15 cellular contexts compared by ENCODE assay signal in the genomic region with DNA sequence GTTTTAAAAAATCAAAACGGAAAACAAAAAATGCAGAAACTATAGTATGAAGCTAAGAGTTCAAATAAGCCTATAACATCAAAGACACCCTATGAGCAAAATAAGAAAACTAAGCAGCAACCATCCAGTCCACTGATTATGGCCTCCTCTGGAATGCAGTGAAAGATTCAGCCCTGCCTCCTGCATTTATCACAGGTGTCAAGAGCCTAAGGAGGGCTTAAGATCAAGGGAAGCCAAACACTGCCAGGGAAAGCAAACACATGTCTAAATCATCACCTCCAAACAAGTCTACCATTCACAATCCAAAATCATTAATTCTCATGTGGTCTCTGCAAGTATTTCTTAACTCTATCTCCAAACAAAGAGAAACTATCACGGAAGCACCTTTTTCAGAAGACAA. TPM values are rescaled to one million over a fixed set of nuclear protein-coding genes. Genes with fewer than 3 reads are reported as not detected.
DNase-seq lines count a peak whose midpoint lies in the region; ATAC-seq and TF ChIP-seq lines count a peak whose summit lies in the region.
"Had no signal": no experiment of that assay in that cellular context is flagged by ENCODE, and none has a peak within 500 bp of the region (broad histone marks: within the 10 kb centered on the region; RNA-seq: fewer than 3 reads in every experiment).

No MANE protein-coding gene starts in this region.

- H3K36me3 Mint-ChIP-seq in activated CD4-positive, alpha-beta memory T cell treated with anti-CD3 and anti-CD28 coated beads for 36 hours = peaks cover 38% of the 10 kb centered on the region
- H3K36me3 Mint-ChIP-seq in activated CD4-positive, alpha-beta memory T cell treated with anti-CD3 and anti-CD28 coated beads, Interleukin-2, amount 10 ng/mL, durations not matched to agents 7 days and 5 days (ENCODE audit: low read depth) = peaks cover 72% of the 10 kb centered on the region
- H3K36me3 Mint-ChIP-seq in chondrocyte (ENCODE audit: low read depth) = peaks cover 36% of the 10 kb centered on the region
- peaks cover 35% of the 10 kb centered on the region for H3K36me3 Mint-ChIP-seq in progenitor cell of endocrine pancreas (ENCODE audit: insufficient read depth)

- H3K4me1 Mint-ChIP-seq in activated CD4-positive, alpha-beta memory T cell treated with anti-CD3 and anti-CD28 coated beads for 36 hours (ENCODE audit: low read depth) = no peaks in the 10 kb centered on the region
- H3K4me1 Mint-ChIP-seq in activated CD4-positive, alpha-beta memory T cell treated with anti-CD3 and anti-CD28 coated beads, Interleukin-2, amount 10 ng/mL, durations not matched to agents 7 days and 5 days = no peaks in the 10 kb centered on the region
- H3K4me1 Mint-ChIP-seq in chondrocyte (ENCODE audit: low read depth) (no peaks in the 10 kb centered on the region), progenitor cell of endocrine pancreas (ENCODE audit: low read depth) (peaks cover 22% of the 10 kb centered on the region)

- H3K27ac Mint-ChIP-seq in activated CD4-positive, alpha-beta memory T cell treated with anti-CD3 and anti-CD28 coated beads for 36 hours = peak overlapping the region; percentile 46
- H3K27ac Mint-ChIP-seq in activated CD4-positive, alpha-beta memory T cell treated with anti-CD3 and anti-CD28 coated beads, Interleukin-2, amount 10 ng/mL, durations not matched to agents 7 days and 5 days = no peak overlapping the region
- H3K27ac Mint-ChIP-seq in chondrocyte (ENCODE audit: unreplicated experiment) (peak overlapping the region; percentile 55), progenitor cell of endocrine pancreas (peak overlapping the region; percentile 88)

- H3K27me3 ChIP-seq in left lung = no peaks in the 10 kb centered on the region
- H3K27me3 ChIP-seq: BLaER1 had no signal

- CTCF ChIA-PET in activated CD4-positive, alpha-beta memory T cell treated with anti-CD3 and anti-CD28 coated beads for 36 hours (lab: Charles Lee) = interaction anchor here (0.7 to 1.2 kb wide), 3 partner anchors 8 to 54 kb away, joined by 3 read pairs; no protein-coding TSS in a partner anchor
- CTCF ChIA-PET in activated CD4-positive, alpha-beta memory T cell treated with anti-CD3 and anti-CD28 coated beads, Interleukin-2, amount 10 ng/mL, durations not matched to agents 7 days and 5 days (lab: Charles Lee) = interaction anchor here (0.6 to 1.5 kb wide), 3 partner anchors 23 to 151 kb away, joined by 3 to 5 read pairs (median 4); no protein-coding TSS in a partner anchor
- CTCF ChIA-PET in RWPE1 (lab: Yijun Ruan, JAX) = no interaction called here

- H3K9me3 Mint-ChIP-seq in activated CD4-positive, alpha-beta memory T cell treated with anti-CD3 and anti-CD28 coated beads for 36 hours = no peaks in the 10 kb centered on the region
- H3K9me3 Mint-ChIP-seq in activated CD4-positive, alpha-beta memory T cell treated with anti-CD3 and anti-CD28 coated beads, Interleukin-2, amount 10 ng/mL, durations not matched to agents 7 days and 5 days = no peaks in the 10 kb centered on the region
- H3K9me3 Mint-ChIP-seq in chondrocyte (ENCODE audit: low read depth) = no peaks in the 10 kb centered on the region
- H3K9me3 Mint-ChIP-seq in progenitor cell of endocrine pancreas (ENCODE audit: low read depth) = no peaks in the 10 kb centered on the region
- H3K9me3 Mint-ChIP-seq: CD8-positive, alpha-beta memory T cell had no signal

- no peak overlapping the region for H3K4me3 ChIP-seq in left lung
- H3K4me3 ChIP-seq: BLaER1 had no signal

- H3K4me1 ChIP-seq in left lung = no peaks in the 10 kb centered on the region
- H3K4me1 ChIP-seq: BLaER1 had no signal

- H3K9me3 ChIP-seq in left lung = no peaks in the 10 kb centered on the region
- H3K9me3 ChIP-seq: BLaER1 had no signal

- ATAC-seq in left lung = peak; percentile 15
- ATAC-seq: HCT116 had no signal

- H3K27ac ChIP-seq in left lung (no peak overlapping the region), RWPE1 (no peak overlapping the region)
- H3K27ac ChIP-seq: 22Rv1, BLaER1 had no signal

- no peaks in the 10 kb centered on the region for H3K27me3 Mint-ChIP-seq in activated CD4-positive, alpha-beta memory T cell treated with anti-CD3 and anti-CD28 coated beads for 36 hours
- H3K27me3 Mint-ChIP-seq in activated CD4-positive, alpha-beta memory T cell treated with anti-CD3 and anti-CD28 coated beads, Interleukin-2, amount 10 ng/mL, durations not matched to agents 7 days and 5 days = no peaks in the 10 kb centered on the region
- no peaks in the 10 kb centered on the region for H3K27me3 Mint-ChIP-seq in chondrocyte (ENCODE audit: low read depth)
- no peaks in the 10 kb centered on the region for H3K27me3 Mint-ChIP-seq in progenitor cell of endocrine pancreas
- H3K27me3 Mint-ChIP-seq: CD8-positive, alpha-beta memory T cell had no signal

- POLR2A ChIA-PET in activated CD4-positive, alpha-beta memory T cell treated with anti-CD3 and anti-CD28 coated beads for 36 hours (lab: Charles Lee) = no interaction called here
- POLR2A ChIA-PET in activated CD4-positive, alpha-beta memory T cell treated with anti-CD3 and anti-CD28 coated beads, Interleukin-2, amount 10 ng/mL, durations not matched to agents 7 days and 5 days (lab: Charles Lee) = interaction anchor here (1.2 kb wide), 1 partner anchor 58 kb away, joined by 3 read pairs; no protein-coding TSS in a partner anchor
- POLR2A ChIA-PET in RWPE1 (lab: Yijun Ruan, JAX; ENCODE audit: low non-redundant PET) = no interaction called here

- no peak for DNase-seq in activated CD4-positive, alpha-beta memory T cell treated with anti-CD3 and anti-CD28 coated beads for 36 hours
- DNase-seq in activated CD4-positive, alpha-beta memory T cell treated with anti-CD3 and anti-CD28 coated beads, Interleukin-2, amount 10 ng/mL, durations not matched to agents 7 days and 5 days = no peak
- DNase-seq in chondrocyte (ENCODE audit: low spot score) (no peak), left lung (no peak), progenitor cell of endocrine pancreas (ENCODE audit: low spot score, unreplicated experiment) (no peak), anterior cingulate cortex (lab: John Stamatoyannopoulos, UW) (no peak), RWPE1 (ENCODE audit: low spot score) (no peak), HPDE6-E6E7 (ENCODE audit: extremely low spot score) (no peak)
- DNase-seq: CD8-positive, alpha-beta memory T cell; DMS53; GF-D8 had no signal

- no peak overlapping the region for H3K4me3 Mint-ChIP-seq in activated CD4-positive, alpha-beta memory T cell treated with anti-CD3 and anti-CD28 coated beads for 36 hours
- no peak overlapping the region for H3K4me3 Mint-ChIP-seq in activated CD4-positive, alpha-beta memory T cell treated with anti-CD3 and anti-CD28 coated beads, Interleukin-2, amount 10 ng/mL, durations not matched to agents 7 days and 5 days
- no peak overlapping the region for H3K4me3 Mint-ChIP-seq in chondrocyte (ENCODE audit: unreplicated experiment)
- peak overlapping the region; percentile 41 for H3K4me3 Mint-ChIP-seq in progenitor cell of endocrine pancreas (ENCODE audit: low read depth)
- H3K4me3 Mint-ChIP-seq: CD8-positive, alpha-beta memory T cell had no signal

- intact Hi-C loops in activated CD4-positive, alpha-beta memory T cell treated with anti-CD3 and anti-CD28 coated beads for 36 hours (cut with micrococcal nuclease) = no loop called here
- intact Hi-C loops in left lung (cut with DNase I) = no loop called here

- TF ChIP-seq CTCF in chondrocyte (IDR thresholded peaks at IDR 0.05) = no peak
- no peak for TF ChIP-seq CTCF in left lung (IDR thresholded peaks at IDR 0.05)
- TF ChIP-seq CTCF in progenitor cell of endocrine pancreas (IDR thresholded peaks at IDR 0.05; ENCODE audit: unreplicated experiment) = no peak
- TF ChIP-seq CTCF in RWPE1 (conservative IDR thresholded peaks at IDR 0.05; ENCODE audit: low read depth) = no peak

- peaks cover 7 to 97% of the 10 kb centered on the region in 2 donors for H3K36me3 ChIP-seq in left lung

RNA-seq across cellular contexts. Expression of a gene that starts 28.4 kb away (rescaled TPM):
- total RNA-seq in activated CD4-positive, alpha-beta memory T cell treated with anti-CD3 and anti-CD28 coated beads for 36 hours = 100 to 1,000 TPM; 104 to 110 TPM
- 10 to 100 TPM; 88.3 to 88.6 TPM for total RNA-seq in activated CD4-positive, alpha-beta memory T cell treated with anti-CD3 and anti-CD28 coated beads, Interleukin-2, amount 10 ng/mL, durations not matched to agents 7 days and 5 days
- total RNA-seq in chondrocyte (54.0 to 58.8 TPM (median 58.7 TPM) in 3 replicates), left lung (10 to 100 TPM; 49.4 to 50.0 TPM), progenitor cell of endocrine pancreas (85.7 and 91.0 TPM in 2 replicates)

RNA-seq across cellular contexts. Expression of a gene that starts 28.7 kb away (rescaled TPM):
- total RNA-seq in activated CD4-positive, alpha-beta memory T cell treated with anti-CD3 and anti-CD28 coated beads for 36 hours = 10 to 100 TPM; 37.9 to 41.2 TPM
- 10 to 100 TPM; 56.3 to 60.2 TPM for total RNA-seq in activated CD4-positive, alpha-beta memory T cell treated with anti-CD3 and anti-CD28 coated beads, Interleukin-2, amount 10 ng/mL, durations not matched to agents 7 days and 5 days
- 31.4 to 32.9 TPM (median 32.1 TPM) in 3 replicates for total RNA-seq in chondrocyte
- 10 to 100 TPM; 65.6 to 80.8 TPM for total RNA-seq in left lung
- 36.5 and 40.5 TPM in 2 replicates for total RNA-seq in progenitor cell of endocrine pancreas

RNA-seq across cellular contexts. Expression of a gene that starts 40.2 kb away (rescaled TPM):
- 10 to 100 TPM; 34.9 to 35.1 TPM for total RNA-seq in activated CD4-positive, alpha-beta memory T cell treated with anti-CD3 and anti-CD28 coated beads for 36 hours
- 10 to 100 TPM; 32.3 to 32.5 TPM for total RNA-seq in activated CD4-positive, alpha-beta memory T cell treated with anti-CD3 and anti-CD28 coated beads, Interleukin-2, amount 10 ng/mL, durations not matched to agents 7 days and 5 days
- 28.3 to 34.3 TPM (median 29.5 TPM) in 3 replicates for total RNA-seq in chondrocyte
- 10 to 100 TPM; 31.5 to 33.3 TPM for total RNA-seq in left lung
- 37.6 and 38.6 TPM in 2 replicates for total RNA-seq in progenitor cell of endocrine pancreas

RNA-seq across cellular contexts. Expression of a gene that starts 46.2 kb away (rescaled TPM):
- total RNA-seq in activated CD4-positive, alpha-beta memory T cell treated with anti-CD3 and anti-CD28 coated beads for 36 hours = 1 to 10 TPM; 7.7 to 8.7 TPM
- total RNA-seq in activated CD4-positive, alpha-beta memory T cell treated with anti-CD3 and anti-CD28 coated beads, Interleukin-2, amount 10 ng/mL, durations not matched to agents 7 days and 5 days = 1 to 10 TPM; 7.2 to 7.9 TPM
- total RNA-seq in chondrocyte (17.8 to 19.1 TPM (median 18.3 TPM) in 3 replicates), left lung (10 to 100 TPM in 1 of 2 donors, 1 to 10 TPM in 1; 7.6 to 10.0 TPM), progenitor cell of endocrine pancreas (42.8 and 50.3 TPM in 2 replicates)

RNA-seq across cellular contexts. Expression of a gene that starts 53.6 kb away (rescaled TPM):
- under 1 TPM in 1 of 2 experiments, not detected in 1; 0.31 TPM for total RNA-seq in activated CD4-positive, alpha-beta memory T cell treated with anti-CD3 and anti-CD28 coated beads for 36 hours
- not detected for total RNA-seq in activated CD4-positive, alpha-beta memory T cell treated with anti-CD3 and anti-CD28 coated beads, Interleukin-2, amount 10 ng/mL, durations not matched to agents 7 days and 5 days
- total RNA-seq in chondrocyte = 12.9 to 17.8 TPM (median 16.1 TPM) in 3 replicates
- total RNA-seq in left lung = 10 to 100 TPM; 49.3 to 78.4 TPM
- 0.62 and 0.89 TPM in 2 replicates for total RNA-seq in progenitor cell of endocrine pancreas
- total RNA-seq: HT-29 had no signal
